Comparison of ENCODE assay signal across 20 cellular contexts in the genomic region with DNA sequence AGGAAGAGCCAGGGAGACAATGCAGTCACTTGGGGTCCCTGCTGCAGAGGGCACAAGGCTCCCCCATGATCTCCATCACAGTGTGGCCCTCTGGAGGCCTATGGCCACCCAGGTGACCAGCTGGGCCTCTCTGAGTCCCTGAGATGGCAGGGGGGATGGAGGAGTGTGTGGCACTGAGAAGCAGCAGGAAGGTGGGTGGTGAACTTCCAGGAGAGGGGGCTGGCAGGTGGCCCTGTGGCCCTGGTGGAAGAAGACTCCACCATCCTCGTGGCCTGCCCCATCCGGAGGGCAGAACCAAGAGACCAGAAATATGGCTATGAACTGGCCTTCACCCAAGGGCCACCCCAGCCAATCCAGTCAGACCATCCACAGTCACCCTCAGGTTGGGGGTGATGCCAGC. TPM values are rescaled to one million over a fixed set of nuclear protein-coding genes. Genes with fewer than 3 reads are reported as not detected.
DNase-seq lines count a peak whose midpoint lies in the region; ATAC-seq, FAIRE-seq and TF ChIP-seq lines count a peak whose summit lies in the region.
"Had no signal": no experiment of that assay in that cellular context is flagged by ENCODE, and none has a peak within 500 bp of the region (broad histone marks: within the 10 kb centered on the region; RNA-seq: fewer than 3 reads in every experiment).

No MANE protein-coding gene starts in this region.

- no peaks in the 10 kb centered on the region for H4K20me1 ChIP-seq in HepG2 (ENCODE audit: insufficient read depth, low read length)

- H3K4me2 ChIP-seq in HepG2 (ENCODE audit: low read depth, low read length), result no peak overlapping the region

- WGBS in HepG2 (ENCODE audit: low lambda C conversion rate), result 88% methylated on average over 2 of the region's 2 CpGs

- H3K36me3 Mint-ChIP-seq in CD4-positive, CD25-positive, alpha-beta regulatory T cell, result no peaks in the 10 kb centered on the region
- peaks cover 3% of the 10 kb centered on the region for H3K36me3 Mint-ChIP-seq in activated naive CD4-positive, alpha-beta T cell treated with anti-CD3 and anti-CD28 coated beads, Interleukin-2, amount 10 ng/mL, durations not matched to agents 7 days and 5 days
- H3K36me3 Mint-ChIP-seq in naive thymus-derived CD4-positive, alpha-beta T cell, result peaks cover 0 to 8% (median 0%) of the 10 kb centered on the region in 5 donors

- no peaks in the 10 kb centered on the region for H3K79me2 ChIP-seq in HepG2 (ENCODE audit: insufficient read depth, low read length)
- H3K79me2 ChIP-seq: parathyroid adenoma had no signal

- TF ChIP-seq EP300 in HepG2 (IDR thresholded peaks at IDR 0.05; ENCODE audit: low read depth in 2 of 2, low read length in 2 of 2), result no peak
- no peak for TF ChIP-seq EP300 in HepG2 (CRISPR knock-in tag; IDR thresholded peaks at IDR 0.05; ENCODE audit: borderline replicate concordance)

- H3K36me3 ChIP-seq in CD4-positive, CD25-positive, alpha-beta regulatory T cell (ENCODE audit: control insufficient read depth, insufficient read depth, low read length), result no peaks in the 10 kb centered on the region
- no peaks in the 10 kb centered on the region for H3K36me3 ChIP-seq in naive thymus-derived CD4-positive, alpha-beta T cell (ENCODE audit: control insufficient read depth in 2 of 3, insufficient read depth in 3 of 3, low read length in 3 of 3)
- H3K36me3 ChIP-seq in HepG2 (replicated peaks in 1 of 2; ENCODE audit: control insufficient read depth in 1 of 2, insufficient read depth in 2 of 2, low read length in 2 of 2), result no peaks in the 10 kb centered on the region

- POLR2A ChIA-PET in naive thymus-derived CD4-positive, alpha-beta T cell (lab: Charles Lee), result interaction anchor here (0.6 to 2.1 kb wide), 11 partner anchors 9 to 118 kb away, joined by 3 to 10 read pairs (median 4); partner anchors contain the start of gene PCYOX1L
- POLR2A ChIA-PET in HepG2 (lab: Yijun Ruan, JAX), result no interaction called here

- TF ChIP-seq RAD21 in HepG2 (CRISPR knock-in tag; IDR thresholded peaks at IDR 0.05), result no peak

- peak overlapping the region in 2 of 4 donors; percentile 54 to 80 for H3K4me3 Mint-ChIP-seq in CD4-positive, CD25-positive, alpha-beta regulatory T cell
- H3K4me3 Mint-ChIP-seq in activated naive CD4-positive, alpha-beta T cell treated with anti-CD3 and anti-CD28 coated beads, Interleukin-2, amount 10 ng/mL, durations not matched to agents 7 days and 5 days, result no peak overlapping the region
- H3K4me3 Mint-ChIP-seq in naive thymus-derived CD4-positive, alpha-beta T cell, result peak overlapping the region; percentile 38 to 79 (median 66)

- H3K27me3 ChIP-seq in CD4-positive, CD25-positive, alpha-beta regulatory T cell (ENCODE audit: control insufficient read depth, insufficient read depth, low read length), result peaks cover 6% of the 10 kb centered on the region
- no peaks in the 10 kb centered on the region for H3K27me3 ChIP-seq in naive thymus-derived CD4-positive, alpha-beta T cell (ENCODE audit: control insufficient read depth in 2 of 2, insufficient read depth in 2 of 2, low read length in 2 of 2)
- no peaks in the 10 kb centered on the region for H3K27me3 ChIP-seq in HepG2 (ENCODE audit: control insufficient read depth in 1 of 2, insufficient read depth in 2 of 2, low read length in 2 of 2)
- H3K27me3 ChIP-seq: esophagus squamous epithelium, left lung had no signal

- TF ChIP-seq POLR2A in HepG2 (IDR thresholded peaks at IDR 0.05; ENCODE audit: insufficient read depth in 1 of 2, low read depth in 2 of 2, low read length in 2 of 2), result no peak

- no peak overlapping the region for H3K9ac ChIP-seq in HepG2 (ENCODE audit: insufficient read depth, low read depth, low read length)
- H3K9ac ChIP-seq: parathyroid adenoma had no signal

- peak overlapping the region; percentile 78 for H3K27ac ChIP-seq in CD4-positive, CD25-positive, alpha-beta regulatory T cell (ENCODE audit: insufficient read depth, low read length, poor library complexity, severe bottlenecking)
- peak overlapping the region; percentile 65 for H3K27ac ChIP-seq in naive thymus-derived CD4-positive, alpha-beta T cell (ENCODE audit: low read depth, low read length)
- no peak overlapping the region for H3K27ac ChIP-seq in HepG2 (ENCODE audit: extremely low read length, insufficient read depth, low read length)
- H3K27ac ChIP-seq: left lung, parathyroid adenoma had no signal

- H3K9me3 ChIP-seq in CD4-positive, CD25-positive, alpha-beta regulatory T cell (ENCODE audit: control insufficient read depth in 2 of 2, low read length in 2 of 2), result no peaks in the 10 kb centered on the region
- no peaks in the 10 kb centered on the region for H3K9me3 ChIP-seq in naive thymus-derived CD4-positive, alpha-beta T cell (ENCODE audit: control insufficient read depth in 2 of 3, low read length in 3 of 3)
- H3K9me3 ChIP-seq in HepG2 (ENCODE audit: low read length), result no peaks in the 10 kb centered on the region
- H3K9me3 ChIP-seq: esophagus squamous epithelium, left lung had no signal

- H2AFZ ChIP-seq in HepG2 (ENCODE audit: low read length), result no peak overlapping the region
- H2AFZ ChIP-seq: parathyroid adenoma had no signal

- peaks cover 32% of the 10 kb centered on the region for H3K4me1 ChIP-seq in CD4-positive, CD25-positive, alpha-beta regulatory T cell (ENCODE audit: control insufficient read depth, insufficient read depth, low read length, poor library complexity, severe bottlenecking)
- peaks cover 21 to 39% of the 10 kb centered on the region in 2 donors for H3K4me1 ChIP-seq in naive thymus-derived CD4-positive, alpha-beta T cell (ENCODE audit: control insufficient read depth in 2 of 2, insufficient read depth in 2 of 2, low read length in 2 of 2)
- no peaks in the 10 kb centered on the region for H3K4me1 ChIP-seq in HepG2 (ENCODE audit: insufficient read depth, low read length)

- ATAC-seq in CD4-positive, CD25-positive, alpha-beta regulatory T cell (ENCODE audit: low read depth in 2 of 2), result peak in 1 of 2 donors; percentile 6
- ATAC-seq in GM21723 (IDR thresholded peaks at IDR 0.05; ENCODE audit: unreplicated experiment) (peak; percentile 7), GM18861 (IDR thresholded peaks at IDR 0.05; ENCODE audit: unreplicated experiment) (no peak), HepG2 (no peak)
- ATAC-seq in naive thymus-derived CD4-positive, alpha-beta T cell, result no peak
- ATAC-seq: left lung had no signal

- no peak for DNase-seq in CD4-positive, CD25-positive, alpha-beta regulatory T cell
- DNase-seq in activated naive CD4-positive, alpha-beta T cell treated with anti-CD3 and anti-CD28 coated beads, Interleukin-2, amount 10 ng/mL, durations not matched to agents 7 days and 5 days, result no peak
- DNase-seq in naive thymus-derived CD4-positive, alpha-beta T cell, result no peak
- DNase-seq in HepG2 (ENCODE audit: low spot score), result no peak
- DNase-seq in NK-92 treated with Interleukin-12 subunit alpha and Interleukin-12 subunit beta, amount 100 ng/mL, for 24 hours (lab: John Stamatoyannopoulos, UW), result no peak
- no peak for DNase-seq in AG08396 (ENCODE audit: low spot score)
- DNase-seq: amygdala, caudate nucleus, DMS53, NCI-H1105 treated with DMSO at 0.1 percent for 48 hours, NCI-H2171, NCI-H748 treated with DMSO at 0.1 percent for 48 hours, OCI-M1, SIG-M5 had no signal

- H3K27ac Mint-ChIP-seq in CD4-positive, CD25-positive, alpha-beta regulatory T cell, result peak overlapping the region; percentile 87 to 99 (median 92)
- H3K27ac Mint-ChIP-seq in activated naive CD4-positive, alpha-beta T cell treated with anti-CD3 and anti-CD28 coated beads, Interleukin-2, amount 10 ng/mL, durations not matched to agents 7 days and 5 days, result peak overlapping the region; percentile 91
- peak overlapping the region; percentile 83 to 98 (median 93) for H3K27ac Mint-ChIP-seq in naive thymus-derived CD4-positive, alpha-beta T cell

- H3K27me3 Mint-ChIP-seq in CD4-positive, CD25-positive, alpha-beta regulatory T cell, result peaks cover 4% of the 10 kb centered on the region
- H3K27me3 Mint-ChIP-seq in activated naive CD4-positive, alpha-beta T cell treated with anti-CD3 and anti-CD28 coated beads, Interleukin-2, amount 10 ng/mL, durations not matched to agents 7 days and 5 days, result peaks cover 32% of the 10 kb centered on the region
- peaks cover 0 to 25% (median 4%) of the 10 kb centered on the region in 5 donors for H3K27me3 Mint-ChIP-seq in naive thymus-derived CD4-positive, alpha-beta T cell

- intact Hi-C loops in naive thymus-derived CD4-positive, alpha-beta T cell (cut with micrococcal nuclease), result loop anchor here (1.0 to 2.0 kb wide), 6 partner anchors 24 to 857 kb away; partner anchors contain the start of genes ABLIM3 (in 1 of the 2), CSNK1A1 (in 1 of the 2), FBXO38 (in 1 of the 2) and GRPEL2 (in 1 of the 2)
- intact Hi-C loops in HepG2 (cut with micrococcal nuclease; ENCODE audit: unreplicated experiment), result no loop called here

- in situ Hi-C loops in HepG2 (cut with HindIII; ENCODE audit: extremely low pct_ligation_motif_present, low pct_unique_long_range_greater_than_20kb), result no loop called here

- BruUV-seq in HepG2 (replicated peaks; lab: Mats Ljungman, UMichigan), result no TSS peak

- H3K9me3 Mint-ChIP-seq in CD4-positive, CD25-positive, alpha-beta regulatory T cell, result peaks cover 0 to 2% (median 0%) of the 10 kb centered on the region in 7 donors
- peaks cover 3% of the 10 kb centered on the region for H3K9me3 Mint-ChIP-seq in activated naive CD4-positive, alpha-beta T cell treated with anti-CD3 and anti-CD28 coated beads, Interleukin-2, amount 10 ng/mL, durations not matched to agents 7 days and 5 days
- H3K9me3 Mint-ChIP-seq in naive thymus-derived CD4-positive, alpha-beta T cell, result peaks cover 0 to 6% (median 0%) of the 10 kb centered on the region in 11 donors

- H3K4me1 Mint-ChIP-seq in CD4-positive, CD25-positive, alpha-beta regulatory T cell, result peaks cover 0 to 41% (median 15%) of the 10 kb centered on the region in 4 donors
- peaks cover 38% of the 10 kb centered on the region for H3K4me1 Mint-ChIP-seq in activated naive CD4-positive, alpha-beta T cell treated with anti-CD3 and anti-CD28 coated beads, Interleukin-2, amount 10 ng/mL, durations not matched to agents 7 days and 5 days
- peaks cover 2 to 66% (median 43%) of the 10 kb centered on the region in 7 donors for H3K4me1 Mint-ChIP-seq in naive thymus-derived CD4-positive, alpha-beta T cell

- CTCF ChIA-PET in activated naive CD4-positive, alpha-beta T cell treated with anti-CD3 and anti-CD28 coated beads, Interleukin-2, amount 10 ng/mL, durations not matched to agents 7 days and 5 days (lab: Charles Lee), result interaction anchor here (1.1 to 2.5 kb wide), 3 partner anchors 12 to 99 kb away, joined by 3 to 14 read pairs (median 5); partner anchors contain the start of gene ABLIM3
- CTCF ChIA-PET in naive thymus-derived CD4-positive, alpha-beta T cell (lab: Charles Lee), result interaction anchor here (0.7 to 2.1 kb wide), 8 partner anchors 9 to 36 kb away, joined by 3 to 8 read pairs (median 4); partner anchors contain the start of gene AFAP1L1
- CTCF ChIA-PET in HepG2 (lab: Yijun Ruan, JAX; ENCODE audit: low intra/inter-chr PET ratio, low total read pairs), result no interaction called here

- no peak for FAIRE-seq in HepG2 (lab: Jason Lieb, UNC)
- FAIRE-seq: GM12892 had no signal

- H3K4me3 ChIP-seq in CD4-positive, CD25-positive, alpha-beta regulatory T cell (ENCODE audit: low read depth, low read length), result peak overlapping the region; percentile 44
- no peak overlapping the region for H3K4me3 ChIP-seq in naive thymus-derived CD4-positive, alpha-beta T cell (ENCODE audit: low read length)
- H3K4me3 ChIP-seq in HepG2 (replicated peaks in 1 of 3; ENCODE audit: insufficient read depth in 1 of 3, low read depth in 2 of 3, low read length in 3 of 3), result no peak overlapping the region
- H3K4me3 ChIP-seq: esophagus squamous epithelium, left lung had no signal

- no peak for TF ChIP-seq CTCF in HepG2 (CRISPR knock-in tag; IDR thresholded peaks at IDR 0.05)

RNA-seq across cellular contexts. Expression of gene AFAP1L1, which starts 31.7 kb away (rescaled TPM):
- total RNA-seq in CD4-positive, CD25-positive, alpha-beta regulatory T cell, result not detected
- under 1 TPM in 1 of 4 donors, not detected in 3; 0.14 TPM for polyA plus RNA-seq in CD4-positive, CD25-positive, alpha-beta regulatory T cell
- total RNA-seq in naive thymus-derived CD4-positive, alpha-beta T cell, result under 1 TPM in 3 of 5 experiments, not detected in 2; 0.08 to 0.76 (median 0.49) TPM
- polyA plus RNA-seq in naive thymus-derived CD4-positive, alpha-beta T cell, result 1 to 10 TPM in 1 of 2 donors, under 1 TPM in 1; 0.18 to 1.1 TPM
- 0.38 and 0.66 TPM in 2 replicates for total RNA-seq in HepG2 (2016; rRNA removed; fragmentation: Illumina TruSeq; extraction: Trizol)
- not detected in 2 replicates for total RNA-seq in HepG2 (2016; cell fraction: cytosol; rRNA removed; fragmentation: Illumina TruSeq; extraction: Trizol; ENCODE audit: low read depth)
- 0.41 and 0.86 TPM in 2 replicates for total RNA-seq in HepG2 (2016; cell fraction: insoluble cytoplasmic fraction; rRNA removed; fragmentation: Illumina TruSeq; extraction: Trizol)
- 0.22 and 0.34 TPM in 2 replicates for total RNA-seq in HepG2 (2016; cell fraction: membrane; rRNA removed; fragmentation: Illumina TruSeq; extraction: Trizol)
- total RNA-seq in HepG2 (2016; cell fraction: nucleus; rRNA removed; fragmentation: Illumina TruSeq; extraction: Trizol), result 0.25 and 0.40 TPM in 2 replicates
- 0.67 and 1.0 TPM in 2 replicates for polyA plus RNA-seq in HepG2 (2011; rRNA removed)
- 0.63 and 0.81 TPM in 2 replicates for polyA plus RNA-seq in HepG2 (2011; cell fraction: cytosol; rRNA removed)
- polyA plus RNA-seq in HepG2 (2011; cell fraction: nucleus; rRNA removed), result 0.59 and 0.85 TPM in 2 replicates
- polyA plus RNA-seq in HepG2 (2012), result 1.0 and 1.6 TPM in 2 replicates
- 0.14 and 0.25 TPM in 2 replicates for polyA plus RNA-seq in HepG2 (2016; cell fraction: cytosol; fragmentation: Illumina TruSeq; extraction: Trizol; ENCODE audit: low read depth)
- polyA plus RNA-seq in HepG2 (2016; cell fraction: insoluble cytoplasmic fraction; fragmentation: Illumina TruSeq; extraction: Trizol; ENCODE audit: low read depth), result 0.37 and 0.84 TPM in 2 replicates
- polyA plus RNA-seq in HepG2 (2016; cell fraction: membrane; fragmentation: Illumina TruSeq; extraction: Trizol; ENCODE audit: low read depth), result 0.24 and 0.26 TPM in 2 replicates
- polyA plus RNA-seq in HepG2 (2016; cell fraction: nucleus; fragmentation: Illumina TruSeq; extraction: Trizol; ENCODE audit: insufficient read depth, low read depth), result 0.23 and 0.61 TPM in 2 replicates
- 1.3 and 2.6 TPM in 2 replicates for polyA minus RNA-seq in HepG2 (2011; rRNA and poly(A)+ RNA removed; ENCODE audit: low replicate concordance)
- 0.18 and 0.49 TPM in 2 replicates for polyA minus RNA-seq in HepG2 (2011; cell fraction: cytosol; rRNA and poly(A)+ RNA removed)
- 0.50 and 0.90 TPM in 2 replicates for polyA minus RNA-seq in HepG2 (2011; cell fraction: nucleus; rRNA and poly(A)+ RNA removed)
